In genomic region chr1:234768569-234769283, GRCh38 we compare ENCODE assay signal across 13 cellular contexts.
A peak's percentile ranks its signal among the peaks of the same experiment; 100 is the strongest.
DNase-seq lines count a peak whose midpoint lies in the region; ATAC-seq and TF ChIP-seq lines count a peak whose summit lies in the region.
"Had no signal": no experiment of that assay in that cellular context is flagged by ENCODE, and none has a peak within 500 bp of the region (broad histone marks: within the 10 kb centered on the region; RNA-seq: fewer than 3 reads in every experiment).

No MANE protein-coding gene starts in this region.

- no peak for TF ChIP-seq CTCF in CD8-positive, alpha-beta T cell (IDR thresholded peaks at IDR 0.05)
- TF ChIP-seq CTCF in WERI-Rb-1 (IDR thresholded peaks at IDR 0.05; ENCODE audit: low read depth, low read length) = no peak
- no peak for TF ChIP-seq CTCF in testis (IDR thresholded peaks at IDR 0.05)

- TF ChIP-seq POLR2A in testis (IDR thresholded peaks at IDR 0.05) = no peak

- peak overlapping the region; percentile 50 for H3K4me3 Mint-ChIP-seq in CD8-positive, alpha-beta T cell

- H3K27ac ChIP-seq in CD8-positive, alpha-beta T cell (ENCODE audit: low read depth, low read length) = no peak overlapping the region
- no peak overlapping the region for H3K27ac ChIP-seq in WERI-Rb-1
- H3K27ac ChIP-seq in testis = no peak overlapping the region
- H3K27ac ChIP-seq: parathyroid adenoma had no signal

- no peaks in the 10 kb centered on the region for H3K27me3 ChIP-seq in CD8-positive, alpha-beta T cell (ENCODE audit: insufficient read depth, low read length)
- H3K27me3 ChIP-seq in WERI-Rb-1 (ENCODE audit: insufficient read depth, low read depth, severe bottlenecking) (no peaks in the 10 kb centered on the region), testis (no peaks in the 10 kb centered on the region)

- H3K36me3 Mint-ChIP-seq in CD8-positive, alpha-beta T cell = no peaks in the 10 kb centered on the region

- H3K9me3 Mint-ChIP-seq in CD8-positive, alpha-beta T cell = no peaks in the 10 kb centered on the region

- H3K9me3 ChIP-seq in CD8-positive, alpha-beta T cell (ENCODE audit: low read length) = no peaks in the 10 kb centered on the region
- H3K9me3 ChIP-seq in WERI-Rb-1 (ENCODE audit: severe bottlenecking) = peaks cover 1% of the 10 kb centered on the region
- no peaks in the 10 kb centered on the region for H3K9me3 ChIP-seq in testis
- H3K9me3 ChIP-seq: HAP-1 had no signal

- H3K4me1 Mint-ChIP-seq in CD8-positive, alpha-beta T cell (ENCODE audit: low read depth) = peaks cover 69% of the 10 kb centered on the region

- peaks cover 61% of the 10 kb centered on the region for H3K4me1 ChIP-seq in CD8-positive, alpha-beta T cell (ENCODE audit: insufficient read depth, low read length)
- peaks cover 6% of the 10 kb centered on the region for H3K4me1 ChIP-seq in testis
- H3K4me1 ChIP-seq: parathyroid adenoma had no signal

- WGBS in testis, 2 donors = 85 to 89% methylated on average over 15 to 16 of the region's 16 CpGs

- H3K27ac Mint-ChIP-seq in CD8-positive, alpha-beta T cell = peak overlapping the region; percentile 96

- H3K36me3 ChIP-seq in CD8-positive, alpha-beta T cell (ENCODE audit: insufficient read depth, low read length) = no peaks in the 10 kb centered on the region
- no peaks in the 10 kb centered on the region for H3K36me3 ChIP-seq in WERI-Rb-1
- H3K36me3 ChIP-seq in testis (ENCODE audit: low read depth, missing control alignments) = no peaks in the 10 kb centered on the region
- H3K36me3 ChIP-seq: HAP-1 had no signal

- CTCF ChIA-PET in CD8-positive, alpha-beta T cell (lab: Charles Lee) = interaction anchor here (0.6 to 1.5 kb wide), 3 partner anchors 15 to 99 kb away, joined by 3 to 4 read pairs (median 3); no protein-coding TSS in a partner anchor

- peak in 3 of 7 experiments; percentile 55 to 68 (median 60) for DNase-seq in CD8-positive, alpha-beta T cell
- peak; percentile 9 for DNase-seq in WERI-Rb-1
- DNase-seq in activated naive CD4-positive, alpha-beta T cell treated with anti-CD3 and anti-CD28 coated beads, Interleukin-2, amount 50 U/mL, for 16 hours = peak; percentile 73
- DNase-seq in stimulated activated CD4-positive, alpha-beta T cell treated with anti-CD3 and anti-CD28 coated beads, Interleukin-15, amount 100 ng/mL, for 24 hours = peak; percentile 73
- DNase-seq in testis = no peak
- DNase-seq in AG20443 (ENCODE audit: low spot score) = no peak
- no peak for DNase-seq in NCI-H748 (lab: John Stamatoyannopoulos, UW; ENCODE audit: unreplicated experiment)
- DNase-seq: erythroblast, NCI-H2107 had no signal

- POLR2A ChIA-PET in CD8-positive, alpha-beta T cell (lab: Charles Lee) = interaction anchor here (1.0 to 1.8 kb wide), 5 partner anchors 10 to 158 kb away, joined by 3 to 10 read pairs (median 7); partner anchors contain the start of gene IRF2BP2

- intact Hi-C loops in CD8-positive, alpha-beta T cell (cut with DNase I, micrococcal nuclease) = no loop called here
- intact Hi-C loops in testis (cut with DNase I; ENCODE audit: low total_unique reads) = no loop called here

- H3K4me3 ChIP-seq in CD8-positive, alpha-beta T cell (ENCODE audit: low read depth, low read length) = peak overlapping the region; percentile 13
- H3K4me3 ChIP-seq in WERI-Rb-1 (ENCODE audit: low read depth, low read length) (no peak overlapping the region), testis (no peak overlapping the region)
- H3K4me3 ChIP-seq: HAP-1 had no signal

- no peaks in the 10 kb centered on the region for H3K27me3 Mint-ChIP-seq in CD8-positive, alpha-beta T cell (ENCODE audit: low read depth)

- peak; percentile 21 for ATAC-seq in CD8-positive, alpha-beta T cell
- no peak for ATAC-seq in HG02588 (IDR thresholded peaks at IDR 0.05; ENCODE audit: unreplicated experiment)
- ATAC-seq: SK-N-SH treated with all-trans-retinoic acid at 6 μM for 48 hours had no signal

Comparison
In these comparisons a context has a peak if more than half of its experiments do, and no peak if none do; other contexts are left out.
1. DNase-seq: peak in WERI-Rb-1 (single experiment), activated naive CD4-positive, alpha-beta T cell treated with anti-CD3 and anti-CD28 coated beads, Interleukin-2, amount 50 U/mL, for 16 hours (single experiment) and stimulated activated CD4-positive, alpha-beta T cell treated with anti-CD3 and anti-CD28 coated beads, Interleukin-15, amount 100 ng/mL, for 24 hours (single experiment); none in testis (single experiment), AG20443 (single experiment) and NCI-H748 (single experiment).